11 cellular contexts compared by ENCODE assay signal in the genomic region with DNA sequence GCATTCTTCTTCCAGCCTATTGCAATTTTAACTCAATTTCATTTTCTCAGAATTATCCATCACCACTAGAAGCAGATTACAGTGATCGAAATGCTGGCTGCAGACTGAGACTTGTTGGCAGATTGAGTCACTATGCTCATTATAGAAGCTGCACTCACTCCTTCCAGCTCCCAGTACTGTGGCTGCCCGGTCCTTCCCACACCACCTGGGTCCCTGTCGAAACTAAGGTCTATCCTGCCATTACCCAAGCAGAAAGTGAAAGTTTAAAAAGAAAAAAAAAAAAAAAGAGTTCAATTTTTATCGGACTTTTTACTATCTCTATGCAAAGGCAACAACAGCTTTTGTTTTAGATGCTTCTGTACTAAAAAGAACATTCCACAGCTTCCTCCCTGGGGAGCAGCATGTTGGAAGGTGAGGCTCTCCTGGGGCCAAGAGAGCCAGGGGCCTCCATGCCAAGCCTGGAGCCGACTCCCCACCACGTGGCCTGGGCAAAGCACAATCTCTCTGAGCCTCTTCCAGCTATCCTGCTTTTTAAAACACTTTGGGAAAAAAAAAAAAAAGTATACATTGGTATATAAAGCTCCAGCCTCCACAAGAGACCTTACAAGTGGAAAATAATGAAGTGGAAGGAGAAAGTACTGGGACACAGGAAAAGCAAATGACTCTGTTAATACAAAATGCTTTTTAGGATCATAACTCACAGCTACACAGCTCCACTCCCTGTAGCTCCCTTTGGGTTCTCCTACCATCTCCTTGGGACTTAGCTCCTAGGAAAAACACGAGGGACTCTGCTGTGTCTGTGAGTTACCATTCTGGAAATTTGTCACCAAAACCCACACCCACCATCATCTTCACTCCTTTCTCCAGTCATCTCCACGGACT.
A peak's percentile ranks its signal among the peaks of the same experiment; 100 is the strongest.
DNase-seq lines count a peak whose midpoint lies in the region; ATAC-seq and TF ChIP-seq lines count a peak whose summit lies in the region.
"Had no signal": no experiment of that assay in that cellular context is flagged by ENCODE, and none has a peak within 500 bp of the region (broad histone marks: within the 10 kb centered on the region; RNA-seq: fewer than 3 reads in every experiment).

No MANE protein-coding gene starts in this region.

- H3K36me3 ChIP-seq in gastroesophageal sphincter = peaks cover 0 to 88% of the 10 kb centered on the region in 2 donors
- no peaks in the 10 kb centered on the region for H3K36me3 ChIP-seq in rectal smooth muscle tissue (ENCODE audit: control insufficient read depth, insufficient read depth, low read length)

- H3K27ac ChIP-seq in gastroesophageal sphincter = peak overlapping the region; percentile 66 to 81 (median 81)
- H3K27ac ChIP-seq in rectal smooth muscle tissue (ENCODE audit: low read depth, low read length) = peak overlapping the region; percentile 47

- ATAC-seq in gastroesophageal sphincter (peak; percentile 53), HG02981 (IDR thresholded peaks at IDR 0.05; ENCODE audit: unreplicated experiment) (no peak), HG03095 (IDR thresholded peaks at IDR 0.05; ENCODE audit: unreplicated experiment) (no peak)
- ATAC-seq: Panc1 had no signal

- 13 to 25% methylated on average over 4 to 7 of the region's 8 CpGs for WGBS in gastroesophageal sphincter (ENCODE audit: low coverage in 1 of 2), 2 donors

- H3K4me3 ChIP-seq in astrocyte of the cerebellum (ENCODE audit: low read depth, low read length) (no peak overlapping the region), gastroesophageal sphincter (peak overlapping the region in 1 of 2 donors; percentile 11), rectal smooth muscle tissue (ENCODE audit: low read length) (no peak overlapping the region)

- H3K27me3 ChIP-seq in gastroesophageal sphincter (no peaks in the 10 kb centered on the region), rectal smooth muscle tissue (ENCODE audit: control insufficient read depth, insufficient read depth, low read length) (no peaks in the 10 kb centered on the region)

- TF ChIP-seq EP300 in gastroesophageal sphincter (IDR thresholded peaks at IDR 0.05) = no peak

- no peaks in the 10 kb centered on the region for H3K9me3 ChIP-seq in gastroesophageal sphincter

- TF ChIP-seq CTCF in astrocyte of the cerebellum (IDR thresholded peaks at IDR 0.05; ENCODE audit: low read depth, low read length, missing control alignments) = no peak
- TF ChIP-seq CTCF in gastroesophageal sphincter (IDR thresholded peaks at IDR 0.05) = no peak

- no peak for TF ChIP-seq POLR2A in gastroesophageal sphincter (IDR thresholded peaks at IDR 0.05)

- H3K9ac ChIP-seq in rectal smooth muscle tissue (ENCODE audit: low read length) = no peak overlapping the region

- H3K4me1 ChIP-seq in gastroesophageal sphincter (peaks cover 0 to 55% (median 12%) of the 10 kb centered on the region in 3 donors), rectal smooth muscle tissue (ENCODE audit: control insufficient read depth, insufficient read depth, low read length) (peaks cover 20% of the 10 kb centered on the region)

- in situ Hi-C loops in astrocyte of the cerebellum (cut with HindIII; ENCODE audit: low sequenced_read_pairs) = no loop called here

- DNase-seq in Ammon's horn (ENCODE audit: low spot score) (peak; percentile 39), astrocyte of the cerebellum (ENCODE audit: low read depth) (peak; percentile 16), NCI-H774 (lab: John Stamatoyannopoulos, UW) (no peak), NCI-H1436 (lab: John Stamatoyannopoulos, UW) (no peak)
- DNase-seq: activated CD4-positive, CD25-positive, alpha-beta regulatory T cell; NCI-H2081 treated with DMSO at 0.1 percent for 48 hours had no signal

Comparison
In these comparisons a context has a peak if more than half of its experiments do, and no peak if none do; other contexts are left out.
1. DNase-seq: peak in Ammon's horn (single experiment) and astrocyte of the cerebellum (single experiment); none in NCI-H774 (single experiment) and NCI-H1436 (single experiment).